ENCODE assay signal across 22 cellular contexts in the genomic region with DNA sequence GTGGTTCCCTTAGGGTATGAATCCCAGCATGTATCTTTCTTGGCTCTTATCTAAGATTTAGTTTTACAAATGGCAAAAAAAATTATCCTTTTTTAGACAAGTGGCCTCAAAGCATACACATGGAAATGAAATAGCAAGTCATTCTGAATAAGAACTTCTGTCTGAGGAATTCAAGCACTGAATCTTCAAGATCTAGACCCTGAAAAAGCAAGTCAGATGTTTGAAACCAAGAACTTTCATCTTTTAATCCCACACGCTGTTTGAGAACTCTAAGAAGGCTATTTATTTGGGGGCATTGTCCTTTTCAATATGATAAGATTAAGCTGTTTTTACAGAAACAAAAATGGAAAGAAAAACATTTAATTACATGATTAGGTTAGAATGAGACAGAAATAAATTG.
DNase-seq lines count a peak whose midpoint lies in the region; ATAC-seq and TF ChIP-seq lines count a peak whose summit lies in the region.
"Had no signal": no experiment of that assay in that cellular context is flagged by ENCODE, and none has a peak within 500 bp of the region (broad histone marks: within the 10 kb centered on the region; RNA-seq: fewer than 3 reads in every experiment).

No MANE protein-coding gene starts in this region.

- H3F3A ChIP-seq in MM.1S (ENCODE audit: insufficient read depth, low read length): no peaks in the 10 kb centered on the region

- H3K36me3 ChIP-seq in MM.1S (replicated peaks; ENCODE audit: insufficient read depth, low read length) (no peaks in the 10 kb centered on the region), endodermal cell (ENCODE audit: control insufficient read depth, insufficient read depth, low read length) (no peaks in the 10 kb centered on the region)
- H3K36me3 ChIP-seq: BLaER1 had no signal

- H3K36me3 Mint-ChIP-seq in endodermal cell (ENCODE audit: low read depth) (no peaks in the 10 kb centered on the region), WTC11 (no peaks in the 10 kb centered on the region)
- H3K36me3 Mint-ChIP-seq: CD4-positive, CD25-positive, alpha-beta regulatory T cell; CD8-positive, alpha-beta T cell had no signal

- peaks cover 2% of the 10 kb centered on the region for H3K9me3 Mint-ChIP-seq in endodermal cell
- peaks cover 9% of the 10 kb centered on the region for H3K9me3 Mint-ChIP-seq in WTC11

- H3K4me3 Mint-ChIP-seq in endodermal cell (no peak overlapping the region), WTC11 (no peak overlapping the region)
- H3K4me3 Mint-ChIP-seq: B cell; CD4-positive, CD25-positive, alpha-beta regulatory T cell; CD8-positive, alpha-beta T cell had no signal

- DNase-seq in MM.1S (no peak), endodermal cell (no peak), NCI-H526 treated with DMSO at 0.1 percent for 48 hours (lab: John Stamatoyannopoulos, UW) (no peak), WTC11 (ENCODE audit: low spot score) (no peak)
- DNase-seq: Caco-2; CD4-positive, CD25-positive, alpha-beta regulatory T cell; CD8-positive, alpha-beta T cell; DMS153; DMS79; EL; GDM1; GOT3; H7; HCEC 1CT had no signal

- POLR2A ChIA-PET in WTC11 (lab: Charles Lee): no interaction called here

- H3K27ac Mint-ChIP-seq in endodermal cell: peak overlapping the region; percentile 53
- H3K27ac Mint-ChIP-seq in WTC11: no peak overlapping the region
- H3K27ac Mint-ChIP-seq: B cell; CD8-positive, alpha-beta T cell had no signal

- H3K4me1 ChIP-seq in MM.1S (ENCODE audit: low read length) (peaks cover 12% of the 10 kb centered on the region), endodermal cell (ENCODE audit: control insufficient read depth, insufficient read depth, low read length) (no peaks in the 10 kb centered on the region)
- H3K4me1 ChIP-seq: BLaER1, Caco-2 had no signal

- H3K4me3 ChIP-seq in MM.1S (ENCODE audit: low read length): no peak overlapping the region
- no peak overlapping the region for H3K4me3 ChIP-seq in endodermal cell (ENCODE audit: low read length)
- H3K4me3 ChIP-seq: BLaER1, GM12878 had no signal

- H3K27me3 ChIP-seq in MM.1S (replicated peaks; ENCODE audit: insufficient read depth, low read length) (no peaks in the 10 kb centered on the region), endodermal cell (ENCODE audit: control insufficient read depth, insufficient read depth, low read length, poor library complexity, severe bottlenecking) (no peaks in the 10 kb centered on the region)
- H3K27me3 ChIP-seq: BLaER1 had no signal

- no peaks in the 10 kb centered on the region for H3K9me2 ChIP-seq in MM.1S (replicated peaks; ENCODE audit: insufficient read depth, low read length)

- H3K27me3 Mint-ChIP-seq in endodermal cell (ENCODE audit: insufficient read depth) (no peaks in the 10 kb centered on the region), WTC11 (ENCODE audit: low read depth) (peaks cover 6% of the 10 kb centered on the region)
- H3K27me3 Mint-ChIP-seq: B cell; CD4-positive, CD25-positive, alpha-beta regulatory T cell had no signal

- H2AFZ ChIP-seq in MM.1S (ENCODE audit: low read length): no peak overlapping the region

- TF ChIP-seq CTCF in MM.1S (IDR thresholded peaks at IDR 0.05; ENCODE audit: low read length): no peak
- no peak for TF ChIP-seq CTCF in endodermal cell (conservative IDR thresholded peaks at IDR 0.05)
- TF ChIP-seq CTCF in WTC11 (IDR thresholded peaks at IDR 0.05): no peak

- no peaks in the 10 kb centered on the region for H3K4me1 Mint-ChIP-seq in endodermal cell
- peaks cover 4% of the 10 kb centered on the region for H3K4me1 Mint-ChIP-seq in WTC11
- H3K4me1 Mint-ChIP-seq: B cell; CD4-positive, CD25-positive, alpha-beta regulatory T cell had no signal

- CTCF ChIA-PET in WTC11 (lab: Charles Lee): no interaction called here

- H3K9me3 ChIP-seq in MM.1S (replicated peaks; ENCODE audit: insufficient read depth, low read length) (no peaks in the 10 kb centered on the region), endodermal cell (ENCODE audit: control insufficient read depth, low read length) (peaks cover 51% of the 10 kb centered on the region)
- H3K9me3 ChIP-seq: BLaER1, Caco-2 had no signal

- WGBS in endodermal cell (ENCODE audit: insufficient coverage in 1 of 2, insufficient read length in 1 of 2), 2 experiments: 89 to 100% methylated on average over 1 of the region's 1 CpG

- peak overlapping the region; percentile 12; the same call in 1 of the 2 replicates for H3K27ac ChIP-seq in MM.1S (ENCODE audit: low read length)
- H3K27ac ChIP-seq in endodermal cell (ENCODE audit: low read depth, low read length): no peak overlapping the region
- H3K27ac ChIP-seq: 22Rv1, BLaER1, C4-2B had no signal

- H3K4me2 ChIP-seq in MM.1S (ENCODE audit: low read depth, low read length): peak overlapping the region; percentile 11; the same call in 1 of the 2 replicates
- H3K4me2 ChIP-seq: BLaER1 had no signal

- H3K9ac ChIP-seq in MM.1S (ENCODE audit: low read length): no peak overlapping the region
- H3K9ac ChIP-seq in endodermal cell (ENCODE audit: extremely low read depth, low read length, poor library complexity, severe bottlenecking): no peak overlapping the region
- H3K9ac ChIP-seq: BLaER1 had no signal

- ATAC-seq in GM19455 (IDR thresholded peaks at IDR 0.05; ENCODE audit: unreplicated experiment) (peak; percentile 42), HG03025 (IDR thresholded peaks at IDR 0.05; ENCODE audit: low FRiP score, unreplicated experiment) (peak; percentile 54), GM19351 (IDR thresholded peaks at IDR 0.05; ENCODE audit: unreplicated experiment) (no peak), WTC11 (no peak)
- ATAC-seq: CD8-positive, alpha-beta T cell; GM12878 had no signal

- no peaks in the 10 kb centered on the region for H4K20me1 ChIP-seq in MM.1S (ENCODE audit: insufficient read depth, low read length)
- H4K20me1 ChIP-seq: BLaER1 had no signal

- H3K79me2 ChIP-seq in MM.1S (ENCODE audit: low read length): no peaks in the 10 kb centered on the region

TF ChIP-seq in WTC11, 78 proteins besides CTCF, POLR2A, EP300 and RAD21 (continues in another document):
- TF ChIP-seq OVOL2 (CRISPR knock-in tag; IDR thresholded peaks at IDR 0.05; ENCODE audit: borderline replicate concordance) (no peak), JUN (CRISPR knock-in tag; IDR thresholded peaks at IDR 0.05) (no peak), ZNF423 (CRISPR knock-in tag; IDR thresholded peaks at IDR 0.05) (no peak), JAZF1 (CRISPR knock-in tag; IDR thresholded peaks at IDR 0.05) (no peak), ELF4 (CRISPR knock-in tag; IDR thresholded peaks at IDR 0.05; ENCODE audit: low read depth) (no peak), ZNF138 (CRISPR knock-in tag; conservative IDR thresholded peaks at IDR 0.05) (no peak), ZNF317 (CRISPR knock-in tag; IDR thresholded peaks at IDR 0.05; ENCODE audit: borderline replicate concordance, low read depth) (no peak), CREM (CRISPR knock-in tag; IDR thresholded peaks at IDR 0.05) (no peak), GABPB1 (CRISPR knock-in tag; IDR thresholded peaks at IDR 0.05) (no peak), ESRRA (CRISPR knock-in tag; IDR thresholded peaks at IDR 0.05; ENCODE audit: borderline replicate concordance) (no peak), NR2C2 (CRISPR knock-in tag; IDR thresholded peaks at IDR 0.05) (no peak), SMAD4 (CRISPR knock-in tag; IDR thresholded peaks at IDR 0.05) (no peak), ZNF232 (CRISPR knock-in tag; IDR thresholded peaks at IDR 0.05) (no peak), SP1 (CRISPR knock-in tag; conservative IDR thresholded peaks at IDR 0.05) (no peak), RORB (CRISPR knock-in tag; IDR thresholded peaks at IDR 0.05) (no peak), ZBTB21 (CRISPR knock-in tag; IDR thresholded peaks at IDR 0.05; ENCODE audit: borderline replicate concordance) (no peak)
- TF ChIP-seq, protein P1, sequence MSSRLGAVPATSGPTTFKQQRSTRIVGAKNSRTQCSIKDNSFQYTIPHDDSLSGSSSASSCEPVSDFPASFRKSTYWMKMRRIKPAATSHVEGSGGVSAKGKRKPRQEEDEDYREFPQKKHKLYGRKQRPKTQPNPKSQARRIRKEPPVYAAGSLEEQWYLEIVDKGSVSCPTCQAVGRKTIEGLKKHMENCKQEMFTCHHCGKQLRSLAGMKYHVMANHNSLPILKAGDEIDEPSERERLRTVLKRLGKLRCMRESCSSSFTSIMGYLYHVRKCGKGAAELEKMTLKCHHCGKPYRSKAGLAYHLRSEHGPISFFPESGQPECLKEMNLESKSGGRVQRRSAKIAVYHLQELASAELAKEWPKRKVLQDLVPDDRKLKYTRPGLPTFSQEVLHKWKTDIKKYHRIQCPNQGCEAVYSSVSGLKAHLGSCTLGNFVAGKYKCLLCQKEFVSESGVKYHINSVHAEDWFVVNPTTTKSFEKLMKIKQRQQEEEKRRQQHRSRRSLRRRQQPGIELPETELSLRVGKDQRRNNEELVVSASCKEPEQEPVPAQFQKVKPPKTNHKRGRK (CRISPR knock-in tag; IDR thresholded peaks at IDR 0.05; ENCODE audit: borderline replicate concordance): no peak
- TF ChIP-seq, protein P2, sequence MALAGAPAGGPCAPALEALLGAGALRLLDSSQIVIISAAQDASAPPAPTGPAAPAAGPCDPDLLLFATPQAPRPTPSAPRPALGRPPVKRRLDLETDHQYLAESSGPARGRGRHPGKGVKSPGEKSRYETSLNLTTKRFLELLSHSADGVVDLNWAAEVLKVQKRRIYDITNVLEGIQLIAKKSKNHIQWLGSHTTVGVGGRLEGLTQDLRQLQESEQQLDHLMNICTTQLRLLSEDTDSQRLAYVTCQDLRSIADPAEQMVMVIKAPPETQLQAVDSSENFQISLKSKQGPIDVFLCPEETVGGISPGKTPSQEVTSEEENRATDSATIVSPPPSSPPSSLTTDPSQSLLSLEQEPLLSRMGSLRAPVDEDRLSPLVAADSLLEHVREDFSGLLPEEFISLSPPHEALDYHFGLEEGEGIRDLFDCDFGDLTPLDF (CRISPR knock-in tag; IDR thresholded peaks at IDR 0.05): no peak
- TF ChIP-seq, protein P3, sequence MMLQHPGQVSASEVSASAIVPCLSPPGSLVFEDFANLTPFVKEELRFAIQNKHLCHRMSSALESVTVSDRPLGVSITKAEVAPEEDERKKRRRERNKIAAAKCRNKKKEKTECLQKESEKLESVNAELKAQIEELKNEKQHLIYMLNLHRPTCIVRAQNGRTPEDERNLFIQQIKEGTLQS (CRISPR knock-in tag; conservative IDR thresholded peaks at IDR 0.05): no peak

Comparison
In these comparisons a context has a peak if more than half of its experiments do, and no peak if none do; other contexts are left out.
1. ATAC-seq: peak in GM19455 (single experiment) and HG03025 (single experiment); none in GM19351 (single experiment) and WTC11 (single experiment).